Comparison of ENCODE assay signal across 22 cellular contexts in genomic region chr16:28100810-28101532, GRCh38. TPM values are rescaled to one million over a fixed set of nuclear protein-coding genes. Genes with fewer than 3 reads are reported as not detected.
"Had no signal": no experiment of that assay in that cellular context is flagged by ENCODE, and none has a peak within 500 bp of the region (broad histone marks: within the 10 kb centered on the region; RNA-seq: fewer than 3 reads in every experiment).

No MANE protein-coding gene starts in this region.

- H3K27ac ChIP-seq: coronary artery, stomach, testis, upper lobe of left lung, VCaP had no signal

- H3K4me1 Mint-ChIP-seq: brain, nephron had no signal

- H3K27ac Mint-ChIP-seq: nephron had no signal

- H3K9me3 Mint-ChIP-seq: brain, nephron had no signal

- H3K4me3 ChIP-seq: coronary artery, stomach, testis, upper lobe of left lung had no signal

- H3K27me3 ChIP-seq: stomach, testis, upper lobe of left lung had no signal

- DNase-seq: activated CD4-positive, alpha-beta T cell treated with anti-CD3 and anti-CD28 coated beads, Interleukin-2, amount 50 U/mL, for 1 hour; activated CD4-positive, CD25-positive, alpha-beta regulatory T cell treated with anti-CD3 and anti-CD28 coated beads, Interleukin-2, amount 50 U/mL, for 72 hours; activated CD8-positive, alpha-beta memory T cell treated with anti-CD3 and anti-CD28 coated beads, Interleukin-2, amount 50 U/mL, for 4 hours; activated T-cell treated with anti-CD3 and anti-CD28 coated beads, Interleukin-2, amount 50 U/mL, for 48 hours; amygdala; central memory CD4-positive, alpha-beta T cell; foreskin melanocyte; kidney glomerular epithelial cell; occipital lobe; stomach; T-helper 2 cell; testis had no signal

- H3K4me3 Mint-ChIP-seq: activated naive CD8-positive, alpha-beta T cell; brain; nephron had no signal

- H3K4me1 ChIP-seq: stomach, testis, upper lobe of left lung had no signal

- H3K27me3 Mint-ChIP-seq: activated naive CD8-positive, alpha-beta T cell; progenitor cell of endocrine pancreas had no signal

- H3K9me3 ChIP-seq: stomach, testis, upper lobe of left lung had no signal

RNA-seq across cellular contexts. Expression of gene GSG1L, which starts 37.5 kb away (rescaled TPM):
- total RNA-seq: epithelial cell of proximal tubule, liver, SK-MEL-5, stomach had no signal
